Comparison of ENCODE assay signal across 19 cellular contexts in genomic region chr16:57427824-57428223, GRCh38. TPM values are rescaled to one million over a fixed set of nuclear protein-coding genes. Genes with fewer than 3 reads are reported as not detected.
"Had no signal": no experiment of that assay in that cellular context is flagged by ENCODE, and none has a peak within 500 bp of the region (broad histone marks: within the 10 kb centered on the region; RNA-seq: fewer than 3 reads in every experiment).

No MANE protein-coding gene starts in this region.

- H3K4me3 ChIP-seq: hepatocyte, mucosa of descending colon, sigmoid colon, thoracic aorta, upper lobe of right lung had no signal

- H3K4me1 Mint-ChIP-seq: T-helper 17 cell had no signal

- H3K4me3 Mint-ChIP-seq: activated CD4-positive, alpha-beta T cell treated with anti-CD3 and anti-CD28 coated beads, Interleukin-2, amount 10 ng/mL, durations not matched to agents 7 days and 5 days; dendritic cell treated with granulocyte-macrophage colony-stimulating factor and Interleukin-4, amounts not matched to agents 40 ng/mL and 50 ng/mL, for 4 days; effector memory CD8-positive, alpha-beta T cell; natural killer cell treated with Interleukin-12 subunit alpha and Interleukin-12 subunit beta and Interleukin-15 and Interleukin-18, amount 100 ng/mL, for 72 hours; T-helper 17 cell had no signal

- H3K27me3 ChIP-seq: hepatocyte, sigmoid colon, upper lobe of right lung had no signal

- H3K9me3 ChIP-seq: mucosa of descending colon, sigmoid colon, thoracic aorta, upper lobe of right lung had no signal

- H3K27ac Mint-ChIP-seq: activated CD4-positive, alpha-beta T cell treated with anti-CD3 and anti-CD28 coated beads, Interleukin-2, amount 10 ng/mL, durations not matched to agents 7 days and 5 days; dendritic cell treated with granulocyte-macrophage colony-stimulating factor and Interleukin-4, amounts not matched to agents 40 ng/mL and 50 ng/mL, for 4 days; effector memory CD8-positive, alpha-beta T cell; natural killer cell treated with Interleukin-12 subunit alpha and Interleukin-12 subunit beta and Interleukin-15 and Interleukin-18, amount 100 ng/mL, for 72 hours; T-helper 17 cell had no signal

- H3K4me1 ChIP-seq: sigmoid colon, upper lobe of right lung had no signal

- H3K27me3 Mint-ChIP-seq: activated CD4-positive, alpha-beta T cell treated with anti-CD3 and anti-CD28 coated beads, Interleukin-2, amount 10 ng/mL, durations not matched to agents 7 days and 5 days; dendritic cell treated with granulocyte-macrophage colony-stimulating factor and Interleukin-4, amounts not matched to agents 40 ng/mL and 50 ng/mL, for 4 days; effector memory CD8-positive, alpha-beta T cell; natural killer cell treated with Interleukin-12 subunit alpha and Interleukin-12 subunit beta and Interleukin-15 and Interleukin-18, amount 100 ng/mL, for 72 hours; T-helper 17 cell had no signal

- H3K9me3 Mint-ChIP-seq: activated CD4-positive, alpha-beta T cell treated with anti-CD3 and anti-CD28 coated beads, Interleukin-2, amount 10 ng/mL, durations not matched to agents 7 days and 5 days; dendritic cell treated with granulocyte-macrophage colony-stimulating factor and Interleukin-4, amounts not matched to agents 40 ng/mL and 50 ng/mL, for 4 days; effector memory CD8-positive, alpha-beta T cell; natural killer cell treated with Interleukin-12 subunit alpha and Interleukin-12 subunit beta and Interleukin-15 and Interleukin-18, amount 100 ng/mL, for 72 hours had no signal

- ATAC-seq: effector memory CD8-positive, alpha-beta T cell; left lobe of liver; mucosa of descending colon; natural killer cell treated with Interleukin-12 subunit alpha and Interleukin-12 subunit beta and Interleukin-15 and Interleukin-18, amount 100 ng/mL, for 72 hours; T-helper 17 cell; upper lobe of right lung had no signal

- H3K27ac ChIP-seq: epithelial cell of prostate, hepatocyte, sigmoid colon, thoracic aorta, upper lobe of right lung had no signal

- DNase-seq: activated CD4-positive, alpha-beta T cell treated with anti-CD3 and anti-CD28 coated beads, Interleukin-2, amount 10 ng/mL, durations not matched to agents 7 days and 5 days; activated naive CD4-positive, alpha-beta T cell treated with Interleukin-2 at 50 U/mL for 16 hours; activated T-cell treated with anti-CD3 and anti-CD28 coated beads for 4 hours; aorta; cerebellar nuclear complex; effector memory CD8-positive, alpha-beta T cell; mucosa of descending colon; sigmoid colon; stimulated activated CD4-positive, alpha-beta T cell treated with anti-CD3 and anti-CD28 coated beads, Interleukin-1b, Interleukin-23, amount 100 ng/mL, for 48 hours; T-helper 17 cell; upper lobe of right lung had no signal

RNA-seq across cellular contexts. Expression of gene CCL17, which starts 23.3 kb away (rescaled TPM):
- total RNA-seq: hepatocyte, left lobe of liver, mucosa of descending colon, omental fat pad, pulmonary artery endothelial cell, sigmoid colon, T-helper 17 cell, thoracic aorta had no signal

RNA-seq across cellular contexts. Expression of gene CX3CL1, which starts 55.5 kb away (rescaled TPM):
- total RNA-seq: activated CD4-positive, alpha-beta T cell treated with anti-CD3 and anti-CD28 coated beads, Interleukin-2, amount 10 ng/mL, durations not matched to agents 7 days and 5 days; natural killer cell treated with Interleukin-12 subunit alpha and Interleukin-12 subunit beta and Interleukin-15 and Interleukin-18, amount 100 ng/mL, for 72 hours; T-helper 17 cell had no signal
